ENCODE assay signal across 10 cellular contexts in the genomic region with DNA sequence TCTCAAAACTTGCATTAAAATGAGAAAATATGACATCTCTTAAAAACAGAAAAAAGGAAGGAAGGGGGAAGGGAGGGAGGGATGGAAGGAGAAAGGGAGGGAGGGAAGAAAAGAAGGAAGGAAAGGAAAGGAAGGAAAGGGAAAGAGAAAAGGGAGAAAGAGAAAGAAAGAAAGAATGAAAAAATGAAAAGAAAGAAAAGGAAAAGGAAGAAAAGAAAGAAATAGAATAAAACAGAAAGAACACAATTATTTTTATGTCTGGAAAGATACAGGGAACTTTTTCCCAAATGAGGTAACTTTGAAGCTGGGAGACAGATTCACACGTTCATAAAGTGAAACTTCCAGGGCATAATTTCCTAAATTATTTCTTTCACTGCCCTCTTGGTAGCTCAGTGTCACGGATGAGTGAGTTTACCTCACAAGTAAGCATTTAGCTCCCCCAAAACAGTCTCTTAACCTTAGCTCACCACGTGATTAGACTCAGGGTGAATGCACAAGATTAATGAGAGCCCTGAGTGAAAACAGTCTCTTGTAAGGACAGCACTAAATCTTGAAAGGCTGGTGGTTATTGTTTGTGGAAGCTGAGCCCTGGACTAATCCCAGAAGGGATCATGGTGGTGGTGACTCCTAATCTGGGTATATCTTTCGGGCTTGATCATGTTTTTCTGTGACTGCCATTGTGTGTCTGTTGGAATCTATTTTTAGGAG.
DNase-seq lines count a peak whose midpoint lies in the region; ATAC-seq and TF ChIP-seq lines count a peak whose summit lies in the region.
"Had no signal": no experiment of that assay in that cellular context is flagged by ENCODE, and none has a peak within 500 bp of the region (broad histone marks: within the 10 kb centered on the region; RNA-seq: fewer than 3 reads in every experiment).

No MANE protein-coding gene starts in this region.

- intact Hi-C loops in cardiac septum (cut with DNase I) = no loop called here
- intact Hi-C loops in psoas muscle (cut with DNase I) = no loop called here

- H3K27ac ChIP-seq in psoas muscle = no peak overlapping the region
- H3K27ac ChIP-seq: left ventricle myocardium inferior had no signal

- H3K4me3 ChIP-seq in retinal pigment epithelial cell (ENCODE audit: low read length) (no peak overlapping the region), psoas muscle (no peak overlapping the region)
- H3K4me3 ChIP-seq: left ventricle myocardium inferior had no signal

- H3K27me3 ChIP-seq in psoas muscle (ENCODE audit: insufficient read depth in 3 of 3, low read length in 2 of 3) = no peaks in the 10 kb centered on the region

- peak; percentile 69 for ATAC-seq in GM18502 (IDR thresholded peaks at IDR 0.05; ENCODE audit: poor library complexity, unreplicated experiment)
- ATAC-seq in HG03521 (IDR thresholded peaks at IDR 0.05; ENCODE audit: unreplicated experiment) = peak; percentile 55
- no peak for ATAC-seq in psoas muscle

- DNase-seq in astrocyte of the hippocampus (ENCODE audit: low read depth, low spot score) = peak; percentile 46
- DNase-seq in retinal pigment epithelial cell (ENCODE audit: low read depth) = peak; percentile 80
- no peak for DNase-seq in cardiac septum (ENCODE audit: low spot score)
- no peak for DNase-seq in activated effector memory CD4-positive, alpha-beta T cell treated with Interleukin-2 at 50 U/mL for 16 hours
- DNase-seq in psoas muscle = no peak
- no peak for DNase-seq in AG20443 (ENCODE audit: low spot score)
- DNase-seq: activated T-cell treated with anti-CD3 and anti-CD28 coated beads, Interleukin-2, amount 50 U/mL, for 24 hours; left ventricle myocardium inferior had no signal

- TF ChIP-seq CTCF in retinal pigment epithelial cell (conservative IDR thresholded peaks at IDR 0.05; ENCODE audit: low read depth, low read length) (no peak), psoas muscle (IDR thresholded peaks at IDR 0.05) (no peak)

- H3K36me3 ChIP-seq in psoas muscle (ENCODE audit: insufficient read depth in 1 of 2, low read depth in 1 of 2) = no peaks in the 10 kb centered on the region
- H3K36me3 ChIP-seq: left ventricle myocardium inferior had no signal

- peaks cover 4% of the 10 kb centered on the region for H3K4me1 ChIP-seq in psoas muscle

- 26 to 58% (median 29%) methylated on average over 4 of the region's 4 CpGs for whole genome bisulfite sequencing in psoas muscle, 3 donors

- no peaks in the 10 kb centered on the region for H3K9me3 ChIP-seq in psoas muscle
- H3K9me3 ChIP-seq: left ventricle myocardium inferior had no signal

Comparison
In these comparisons a context has a peak if more than half of its experiments do, and no peak if none do; other contexts are left out.
1. ATAC-seq: peak in GM18502 (single experiment) and HG03521 (single experiment); none in psoas muscle (0 of 4).
2. DNase-seq: peak in astrocyte of the hippocampus (single experiment) and retinal pigment epithelial cell (single experiment); none in cardiac septum (single experiment), activated effector memory CD4-positive, alpha-beta T cell treated with Interleukin-2 at 50 U/mL for 16 hours (single experiment), psoas muscle (0 of 2) and AG20443 (single experiment).